In the genomic region with DNA sequence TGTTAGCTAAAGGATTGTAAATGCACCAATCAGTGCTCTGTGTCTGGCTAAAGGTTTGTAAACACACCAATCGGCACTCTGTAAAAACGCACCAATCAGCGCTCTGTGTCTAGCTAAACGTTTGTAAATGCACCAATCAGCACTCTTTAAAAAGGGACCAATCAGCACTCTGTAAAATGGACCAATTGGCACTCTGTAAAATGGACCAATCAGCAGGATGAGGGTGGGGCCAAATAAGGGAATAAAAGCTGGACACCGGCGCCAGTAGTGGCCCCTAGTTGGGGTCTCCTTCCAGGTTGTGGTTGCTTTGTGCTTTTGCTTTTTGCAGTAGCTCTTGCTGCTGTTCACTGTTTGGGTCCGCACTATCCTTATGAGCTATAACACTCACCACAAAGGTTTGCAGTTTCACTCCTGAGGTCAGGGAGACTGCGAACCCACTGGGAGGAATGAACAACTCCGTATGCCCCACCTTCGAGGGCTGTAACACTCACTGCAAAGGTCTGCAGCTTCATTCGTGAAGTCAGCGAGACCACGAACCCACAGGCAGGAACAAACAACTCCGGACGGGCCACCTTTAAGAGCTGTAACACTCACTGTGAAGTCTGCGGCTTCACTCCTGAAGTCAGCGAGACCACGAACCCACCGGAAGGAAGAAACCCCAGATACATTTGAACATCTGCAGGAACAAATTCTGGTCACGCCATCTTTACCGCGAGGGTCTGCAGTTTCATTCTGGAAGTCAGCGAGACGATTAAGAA, we compare ENCODE assay signal across 8 cellular contexts. TPM values are rescaled to one million over a fixed set of nuclear protein-coding genes. Genes with fewer than 3 reads are reported as not detected.
DNase-seq lines count a peak whose midpoint lies in the region; ATAC-seq, FAIRE-seq and TF ChIP-seq lines count a peak whose summit lies in the region.

No MANE protein-coding gene starts in this region.

- H3K9me3 ChIP-seq in CD4-positive, CD25-positive, alpha-beta regulatory T cell (ENCODE audit: control insufficient read depth in 2 of 2, low read length in 2 of 2): no peaks in the 10 kb centered on the region
- H3K9me3 ChIP-seq in HUES64 (ENCODE audit: insufficient read depth, low read depth, low read length) (no peaks in the 10 kb centered on the region), right atrium auricular region (no peaks in the 10 kb centered on the region)

- no peak overlapping the region for H3K9ac ChIP-seq in HUES64 (ENCODE audit: low read depth, low read length)

- H3K36me3 Mint-ChIP-seq in CD4-positive, CD25-positive, alpha-beta regulatory T cell: peaks cover 5% of the 10 kb centered on the region

- peaks cover under 1% of the 10 kb centered on the region for H3K36me3 ChIP-seq in CD4-positive, CD25-positive, alpha-beta regulatory T cell (ENCODE audit: control insufficient read depth, insufficient read depth, low read length)
- no peaks in the 10 kb centered on the region for H3K36me3 ChIP-seq in HUES64 (ENCODE audit: insufficient read depth, low read length)
- no peaks in the 10 kb centered on the region for H3K36me3 ChIP-seq in right atrium auricular region

- H3K27ac Mint-ChIP-seq in CD4-positive, CD25-positive, alpha-beta regulatory T cell: peak overlapping the region; percentile 91 to 95 (median 93)

- no peaks in the 10 kb centered on the region for H3K9me3 Mint-ChIP-seq in CD4-positive, CD25-positive, alpha-beta regulatory T cell

- peak overlapping the region; percentile 89 to 96 (median 90) for H3K4me3 Mint-ChIP-seq in CD4-positive, CD25-positive, alpha-beta regulatory T cell

- FAIRE-seq in H54 (lab: Jason Lieb, UNC): no peak

- H3K4me1 Mint-ChIP-seq in CD4-positive, CD25-positive, alpha-beta regulatory T cell: peaks cover 32 to 69% (median 46%) of the 10 kb centered on the region in 4 donors

- 96% methylated on average over 24 of the region's 24 CpGs for WGBS in HUES64

- peaks cover 41% of the 10 kb centered on the region for H3K4me1 ChIP-seq in CD4-positive, CD25-positive, alpha-beta regulatory T cell (ENCODE audit: control insufficient read depth, insufficient read depth, low read length, poor library complexity, severe bottlenecking)
- H3K4me1 ChIP-seq in HUES64 (ENCODE audit: insufficient read depth, low read length) (peaks cover 14% of the 10 kb centered on the region; the same call in 1 of the 2 replicates), right atrium auricular region (peaks cover 0 to 18% of the 10 kb centered on the region in 2 donors)

- no peak for TF ChIP-seq POLR2A in H54 (IDR thresholded peaks at IDR 0.05; ENCODE audit: low read depth, low read length)

- H3K4me3 ChIP-seq in CD4-positive, CD25-positive, alpha-beta regulatory T cell (ENCODE audit: low read depth, low read length): peak overlapping the region; percentile 83
- peak overlapping the region; percentile 73; the same call in 1 of the 2 replicates for H3K4me3 ChIP-seq in HUES64 (ENCODE audit: low read length)
- H3K4me3 ChIP-seq in right atrium auricular region: peak overlapping the region; percentile 74 to 80

- peak; percentile 38 to 45 for ATAC-seq in CD4-positive, CD25-positive, alpha-beta regulatory T cell (ENCODE audit: low read depth in 2 of 2)
- ATAC-seq in GM21381 (IDR thresholded peaks at IDR 0.05; ENCODE audit: unreplicated experiment): peak; percentile 63

- peak overlapping the region; percentile 83 for H3K27ac ChIP-seq in CD4-positive, CD25-positive, alpha-beta regulatory T cell (ENCODE audit: insufficient read depth, low read length, poor library complexity, severe bottlenecking)
- H3K27ac ChIP-seq in HUES64 (ENCODE audit: low read depth, low read length): no peak overlapping the region
- peak overlapping the region in 1 of 2 donors; percentile 95 for H3K27ac ChIP-seq in right atrium auricular region

- H3K27me3 ChIP-seq in CD4-positive, CD25-positive, alpha-beta regulatory T cell (ENCODE audit: control insufficient read depth, insufficient read depth, low read length): no peaks in the 10 kb centered on the region
- no peaks in the 10 kb centered on the region for H3K27me3 ChIP-seq in HUES64 (ENCODE audit: insufficient read depth, low read length)
- H3K27me3 ChIP-seq in right atrium auricular region: no peaks in the 10 kb centered on the region

- H3K27me3 Mint-ChIP-seq in CD4-positive, CD25-positive, alpha-beta regulatory T cell: peaks cover 6% of the 10 kb centered on the region

- peak; percentile 55 to 84 (median 76) for DNase-seq in CD4-positive, CD25-positive, alpha-beta regulatory T cell
- peak; percentile 71 for DNase-seq in activated CD8-positive, alpha-beta memory T cell treated with anti-CD3 and anti-CD28 coated beads, Interleukin-2, amount 50 U/mL, for 4 hours
- DNase-seq in right atrium auricular region (ENCODE audit: low spot score) (no peak), H54 (ENCODE audit: insufficient read length, low spot score) (no peak), NCI-H69 (lab: John Stamatoyannopoulos, UW) (no peak)
- DNase-seq in stimulated activated CD4-positive, alpha-beta T cell treated with anti-CD3 and anti-CD28 coated beads, Interleukin-4, amount 100 ng/mL, for 48 hours (ENCODE audit: low read depth in 2 of 2): peak; percentile 47 to 69

- no peak for TF ChIP-seq CTCF in right atrium auricular region (IDR thresholded peaks at IDR 0.05)

RNA-seq across cellular contexts. Expression of gene SUCLG2, which starts 1.1 kb away (rescaled TPM):
- 53.6 TPM for total RNA-seq in CD4-positive, CD25-positive, alpha-beta regulatory T cell
- 10 to 100 TPM; 60.7 to 75.0 (median 69.5) TPM for polyA plus RNA-seq in CD4-positive, CD25-positive, alpha-beta regulatory T cell
- polyA plus RNA-seq in HUES64 (2013, experiment 1 of 2): 34.7 TPM
- 47.1 TPM for polyA plus RNA-seq in HUES64 (2013, experiment 2 of 2)
- total RNA-seq in right atrium auricular region: 10 to 100 TPM; 39.0 to 81.5 TPM

Comparison
In these comparisons a context has a peak if more than half of its experiments do, and no peak if none do; other contexts are left out.
1. DNase-seq: peak in CD4-positive, CD25-positive, alpha-beta regulatory T cell (3 of 3), activated CD8-positive, alpha-beta memory T cell treated with anti-CD3 and anti-CD28 coated beads, Interleukin-2, amount 50 U/mL, for 4 hours (single experiment) and stimulated activated CD4-positive, alpha-beta T cell treated with anti-CD3 and anti-CD28 coated beads, Interleukin-4, amount 100 ng/mL, for 48 hours (2 of 2); none in right atrium auricular region (single experiment), H54 (single experiment) and NCI-H69 (single experiment).
2. Peak in every context shown above with its lines, with median percentiles within 50 percentile points of each other: H3K4me3 ChIP-seq.